8 cellular contexts compared by ENCODE assay signal in the genomic region with DNA sequence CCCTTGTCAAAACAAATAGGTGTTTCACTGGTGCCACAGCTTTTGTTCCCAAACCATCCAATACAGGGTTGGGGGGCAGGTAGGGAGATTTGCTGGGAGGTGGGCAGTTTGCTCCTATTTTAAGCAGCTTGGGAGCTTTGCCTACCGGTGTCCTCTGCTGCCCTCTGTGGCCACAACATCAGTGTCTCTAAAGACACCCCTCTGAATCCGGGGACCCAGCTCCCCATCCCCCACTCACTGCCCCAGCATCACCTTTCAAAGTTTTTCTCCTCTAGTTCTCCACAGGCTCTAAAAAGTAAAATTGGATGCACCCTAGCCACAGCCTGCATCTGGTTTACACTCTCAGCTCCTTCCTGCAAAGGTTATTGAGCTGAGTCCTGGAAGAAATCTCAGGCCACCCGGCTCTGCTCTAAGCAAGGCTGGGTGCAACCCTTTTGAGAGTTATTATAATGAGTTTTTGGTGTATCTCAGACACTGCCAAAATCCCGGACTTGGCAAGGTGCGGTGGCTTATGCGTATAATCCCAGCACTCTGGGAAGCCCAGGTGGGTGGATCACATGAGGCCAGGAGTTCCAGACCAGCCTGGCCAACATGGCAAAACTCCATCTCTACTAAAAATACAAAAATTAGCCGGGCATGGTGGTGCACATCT. TPM values are rescaled to one million over a fixed set of nuclear protein-coding genes. Genes with fewer than 3 reads are reported as not detected.
DNase-seq lines count a peak whose midpoint lies in the region; ATAC-seq and TF ChIP-seq lines count a peak whose summit lies in the region.

No MANE protein-coding gene starts in this region.

- DNase-seq in AG09319 (ENCODE audit: extremely low read depth, low read depth) (no peak), left ventricle myocardium superior (peak; percentile 43), islet precursor cell (no peak)
- DNase-seq in activated CD4-positive, alpha-beta T cell treated with anti-CD3 and anti-CD28 coated beads for 48 hours = peak; percentile 31

- ATAC-seq in left ventricle myocardium superior = no peak
- ATAC-seq in HG03025 (IDR thresholded peaks at IDR 0.05; ENCODE audit: low FRiP score, unreplicated experiment) = no peak
- no peak for ATAC-seq in GM19324 (IDR thresholded peaks at IDR 0.05; ENCODE audit: low FRiP score, unreplicated experiment)
- no peak for ATAC-seq in HG03342 (IDR thresholded peaks at IDR 0.05; ENCODE audit: unreplicated experiment)

- TF ChIP-seq CTCF in AG09319 (IDR thresholded peaks at IDR 0.05; ENCODE audit: low read depth, low read length) (peak; percentile 37), GM12873 (IDR thresholded peaks at IDR 0.05; ENCODE audit: insufficient read depth, low read depth, low read length, missing control alignments) (peak; percentile 24)

- intact Hi-C loops in left ventricle myocardium superior (cut with micrococcal nuclease) = no loop called here

RNA-seq across cellular contexts. Expression of gene EPAS1, which starts 2.9 kb away (rescaled TPM):
- 212 TPM for total RNA-seq in left ventricle myocardium superior

Comparison
In these comparisons a context has a peak if more than half of its experiments do, and no peak if none do; other contexts are left out.
1. DNase-seq: peak in activated CD4-positive, alpha-beta T cell treated with anti-CD3 and anti-CD28 coated beads for 48 hours (single experiment) and left ventricle myocardium superior (single experiment); none in AG09319 (single experiment) and islet precursor cell (single experiment).